ENCODE assay signal across 29 cellular contexts in the genomic region with DNA sequence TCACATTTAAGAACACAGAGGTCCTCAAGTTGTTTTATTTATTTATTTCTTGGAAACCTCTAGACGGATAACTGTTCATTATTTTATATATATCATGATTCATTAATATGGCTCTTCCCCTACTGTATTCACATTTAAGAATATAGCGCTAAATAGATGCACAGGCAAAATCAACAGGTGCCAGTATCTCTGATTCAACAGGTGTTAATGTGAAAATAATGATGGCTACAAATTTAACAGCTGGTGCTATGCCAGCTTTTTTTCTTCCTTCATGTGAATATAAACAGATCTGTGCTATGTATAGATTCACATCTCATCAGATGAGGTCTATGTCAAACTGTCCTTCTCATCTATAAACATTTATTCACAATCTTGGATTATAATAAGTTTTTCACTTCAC.
DNase-seq lines count a peak whose midpoint lies in the region; TF ChIP-seq lines count a peak whose summit lies in the region.
"Had no signal": no experiment of that assay in that cellular context is flagged by ENCODE, and none has a peak within 500 bp of the region (broad histone marks: within the 10 kb centered on the region; RNA-seq: fewer than 3 reads in every experiment).

No MANE protein-coding gene starts in this region.

- no peaks in the 10 kb centered on the region for H3F3A ChIP-seq in MM.1S (ENCODE audit: insufficient read depth, low read length)

- no peak overlapping the region for H3K4me3 ChIP-seq in HEK293 (ENCODE audit: low read depth, low read length)
- no peak overlapping the region for H3K4me3 ChIP-seq in MM.1S (ENCODE audit: low read length)
- H3K4me3 ChIP-seq: A549; BLaER1; BLaER1 treated with 17β-estradiol and CSF1 and Interleukin-3, amounts not matched to agents 10 nM and 100 nM had no signal

- no peaks in the 10 kb centered on the region for H4K20me1 ChIP-seq in MM.1S (ENCODE audit: insufficient read depth, low read length)
- H4K20me1 ChIP-seq: BLaER1; BLaER1 treated with 17β-estradiol and CSF1 and Interleukin-3, amounts not matched to agents 10 nM and 100 nM had no signal

- POLR2A ChIA-PET in HEK293 (lab: Yijun Ruan, JAX): no interaction called here

- H3K36me3 ChIP-seq in HEK293 (ENCODE audit: control insufficient read depth in 2 of 2, insufficient read depth in 1 of 2, low read length in 2 of 2) (no peaks in the 10 kb centered on the region), MM.1S (replicated peaks; ENCODE audit: insufficient read depth, low read length) (no peaks in the 10 kb centered on the region)
- H3K36me3 ChIP-seq: BE2C; BLaER1; BLaER1 treated with 17β-estradiol and CSF1 and Interleukin-3, amounts not matched to agents 10 nM and 100 nM had no signal

- CTCF ChIA-PET in HEK293 (lab: Yijun Ruan, JAX): interaction anchor here (0.6 to 1.0 kb wide), 3 partner anchors 9 to 245 kb away, joined by 3 to 4 read pairs (median 3); no protein-coding TSS in a partner anchor

- DNase-seq in myocyte (ENCODE audit: low read depth): peak; percentile 28
- no peak for DNase-seq in MM.1S
- DNase-seq in NCI-H2171 treated with DMSO at 0.1 percent for 48 hours (lab: John Stamatoyannopoulos, UW): no peak
- DNase-seq: 8988T; ACHN; AML-193; BE2C; C1 segment of cervical spinal cord; Caco-2; Calu3; CD4-positive, alpha-beta memory T cell; CD4-positive, alpha-beta T cell; CD4-positive, CD25-positive, alpha-beta regulatory T cell; CD8-positive, alpha-beta memory T cell; CD8-positive, alpha-beta T cell; COR-L47; DMS 273 treated with DMSO at 0.1 percent for 48 hours; DMS153; DMS53; DMS79; DMS79 treated with DMSO at 0.1 percent for 48 hours; DND-41; EL had no signal

- H3K9me2 ChIP-seq in MM.1S (replicated peaks; ENCODE audit: insufficient read depth, low read length): no peaks in the 10 kb centered on the region

- no peak for TF ChIP-seq CTCF in HEK293 (tag by site-specific recombination; IDR thresholded peaks at IDR 0.05)
- TF ChIP-seq CTCF in MM.1S (IDR thresholded peaks at IDR 0.05; ENCODE audit: low read length): no peak

- H3K4me1 ChIP-seq in HEK293 (ENCODE audit: control insufficient read depth, insufficient read depth, low read length) (no peaks in the 10 kb centered on the region; the same call in 1 of the 2 replicates), MM.1S (ENCODE audit: low read length) (no peaks in the 10 kb centered on the region)
- H3K4me1 ChIP-seq: A549; BE2C; BLaER1; BLaER1 treated with 17β-estradiol and CSF1 and Interleukin-3, amounts not matched to agents 10 nM and 100 nM; Caco-2 had no signal

- no peak overlapping the region for H3K4me2 ChIP-seq in MM.1S (ENCODE audit: low read depth, low read length)
- H3K4me2 ChIP-seq: A549; BLaER1; BLaER1 treated with 17β-estradiol and CSF1 and Interleukin-3, amounts not matched to agents 10 nM and 100 nM had no signal

- H3K27ac ChIP-seq in HEK293 (ENCODE audit: extremely low read depth, low read depth, low read length) (no peak overlapping the region), MM.1S (ENCODE audit: low read length) (no peak overlapping the region)
- H3K27ac ChIP-seq: 22Rv1; A549; BLaER1; BLaER1 treated with 17β-estradiol and CSF1 and Interleukin-3, amounts not matched to agents 10 nM and 100 nM; C4-2B had no signal

- H3K9ac ChIP-seq in MM.1S (ENCODE audit: low read length): no peak overlapping the region
- H3K9ac ChIP-seq: BLaER1; BLaER1 treated with 17β-estradiol and CSF1 and Interleukin-3, amounts not matched to agents 10 nM and 100 nM had no signal

- no peak overlapping the region for H2AFZ ChIP-seq in MM.1S (ENCODE audit: low read length)

- H3K79me2 ChIP-seq in MM.1S (ENCODE audit: low read length): no peaks in the 10 kb centered on the region

- H3K27me3 ChIP-seq in MM.1S (replicated peaks; ENCODE audit: insufficient read depth, low read length): no peaks in the 10 kb centered on the region
- H3K27me3 ChIP-seq: BE2C; BLaER1; BLaER1 treated with 17β-estradiol and CSF1 and Interleukin-3, amounts not matched to agents 10 nM and 100 nM had no signal

- H3K9me3 ChIP-seq in HEK293 (ENCODE audit: control insufficient read depth, insufficient read depth, low read depth, low read length): no peaks in the 10 kb centered on the region
- no peaks in the 10 kb centered on the region for H3K9me3 ChIP-seq in MM.1S (replicated peaks; ENCODE audit: insufficient read depth, low read length)
- H3K9me3 ChIP-seq: A549; BE2C; BLaER1; BLaER1 treated with 17β-estradiol and CSF1 and Interleukin-3, amounts not matched to agents 10 nM and 100 nM; Caco-2 had no signal

TF ChIP-seq in HEK293, 187 proteins besides CTCF, POLR2A, EP300 and RAD21:
- no peak for TF ChIP-seq ZBTB8A (tag by site-specific recombination; IDR thresholded peaks at IDR 0.05)
- no peak for TF ChIP-seq ZNF221 (tag by site-specific recombination; IDR thresholded peaks at IDR 0.05; ENCODE audit: borderline replicate concordance)
- peak; percentile 97 for TF ChIP-seq SCRT2 (tag by site-specific recombination; IDR thresholded peaks at IDR 0.05)
- peak; percentile 92 for TF ChIP-seq SCRT1 (tag by site-specific recombination; IDR thresholded peaks at IDR 0.05; ENCODE audit: borderline replicate concordance)
- TF ChIP-seq ZNF354C (tag by site-specific recombination; IDR thresholded peaks at IDR 0.05; ENCODE audit: borderline replicate concordance, low read depth): no peak
- no peak for TF ChIP-seq ZNF560 (tag by site-specific recombination; IDR thresholded peaks at IDR 0.05; ENCODE audit: borderline replicate concordance)
TF ChIP-seq in HEK293: peak in this region for 2.
